8 cellular contexts compared by ENCODE assay signal in genomic region chr5:43038523-43038989, GRCh38. TPM values are rescaled to one million over a fixed set of nuclear protein-coding genes. Genes with fewer than 3 reads are reported as not detected.
DNase-seq lines count a peak whose midpoint lies in the region; ATAC-seq, FAIRE-seq and TF ChIP-seq lines count a peak whose summit lies in the region.

No MANE protein-coding gene starts in this region.

- H3K9ac ChIP-seq in astrocyte (ENCODE audit: low read length), result peak overlapping the region; percentile 84

- CTCF ChIA-PET in AG04450 (lab: Charles Lee), result interaction anchor here (1.0 to 6.4 kb wide), 5 partner anchors 19 to 129 kb away, joined by 3 to 48 read pairs (median 11); no protein-coding TSS in a partner anchor

- H3K27ac ChIP-seq in AG04450 (ENCODE audit: low read depth, low read length), result peak overlapping the region; percentile 93
- H3K27ac ChIP-seq in astrocyte (ENCODE audit: low read depth, low read length), result peak overlapping the region; percentile 87
- H3K27ac ChIP-seq in body of pancreas, result peak overlapping the region in 2 of 4 donors; percentile 2 to 42

- H3K4me1 Mint-ChIP-seq in astrocyte (ENCODE audit: low read depth, unreplicated experiment) (peaks cover 13% of the 10 kb centered on the region), progenitor cell of endocrine pancreas (ENCODE audit: low read depth) (peaks cover 9% of the 10 kb centered on the region)

- no peaks in the 10 kb centered on the region for H3K36me3 ChIP-seq in astrocyte (ENCODE audit: insufficient read depth, low read length)
- no peaks in the 10 kb centered on the region for H3K36me3 ChIP-seq in mucosa of descending colon (ENCODE audit: low read depth)
- H3K36me3 ChIP-seq in body of pancreas (replicated peaks in 1 of 2; ENCODE audit: insufficient read depth in 1 of 2, low read depth in 2 of 2), result no peaks in the 10 kb centered on the region

- intact Hi-C loops in mucosa of descending colon (cut with DNase I, micrococcal nuclease), result no loop called here
- intact Hi-C loops in body of pancreas (cut with DNase I), result no loop called here

- H3K4me3 ChIP-seq in AG04450 (ENCODE audit: low read depth, low read length), result peak overlapping the region; percentile 65
- peak overlapping the region; percentile 76 for H3K4me3 ChIP-seq in NB4 (ENCODE audit: low read depth, low read length)
- H3K4me3 ChIP-seq in astrocyte (ENCODE audit: insufficient read depth, low read depth, low read length), result peak overlapping the region; percentile 72
- no peak overlapping the region for H3K4me3 ChIP-seq in mucosa of descending colon
- H3K4me3 ChIP-seq in body of pancreas, result no peak overlapping the region

- H3K27me3 Mint-ChIP-seq in astrocyte (ENCODE audit: low read depth, unreplicated experiment) (peaks cover 30% of the 10 kb centered on the region), progenitor cell of endocrine pancreas (peaks cover 92% of the 10 kb centered on the region)

- no peak overlapping the region for H2AFZ ChIP-seq in astrocyte (ENCODE audit: low read depth, low read length)

- peak overlapping the region; percentile 41 for H3K27ac Mint-ChIP-seq in astrocyte (ENCODE audit: unreplicated experiment)
- H3K27ac Mint-ChIP-seq in progenitor cell of endocrine pancreas, result no peak overlapping the region

- no peaks in the 10 kb centered on the region for H3K27me3 ChIP-seq in AG04450 (ENCODE audit: control insufficient read depth, insufficient read depth, low read length)
- H3K27me3 ChIP-seq in astrocyte (ENCODE audit: insufficient read depth, low read length), result no peaks in the 10 kb centered on the region
- H3K27me3 ChIP-seq in body of pancreas, result peaks cover 0 to 33% of the 10 kb centered on the region in 2 donors

- H3K9me3 Mint-ChIP-seq in astrocyte (ENCODE audit: unreplicated experiment), result peaks cover 21% of the 10 kb centered on the region
- H3K9me3 Mint-ChIP-seq in progenitor cell of endocrine pancreas (ENCODE audit: low read depth), result no peaks in the 10 kb centered on the region

- ATAC-seq in mucosa of descending colon (no peak), body of pancreas (no peak)

- H3K4me1 ChIP-seq in astrocyte (ENCODE audit: insufficient read depth, low read length) (peaks cover 42% of the 10 kb centered on the region), mucosa of descending colon (ENCODE audit: low read depth) (peaks cover 32% of the 10 kb centered on the region), body of pancreas (peaks cover 25% of the 10 kb centered on the region)

- H4K20me1 ChIP-seq in astrocyte (ENCODE audit: insufficient read depth, low read length), result no peaks in the 10 kb centered on the region

- POLR2A ChIA-PET in AG04450 (lab: Yijun Ruan, JAX), result interaction anchor here (0.6 to 3.9 kb wide), 9 partner anchors 18 to 275 kb away, joined by 3 to 26 read pairs (median 5); partner anchors contain the start of gene HMGCS1

- H3K9me3 ChIP-seq in AG04450 (ENCODE audit: control insufficient read depth, insufficient read depth, low read length) (no peaks in the 10 kb centered on the region; the same call in 1 of the 2 replicates), astrocyte (ENCODE audit: insufficient read depth, low read depth, low read length) (no peaks in the 10 kb centered on the region), mucosa of descending colon (no peaks in the 10 kb centered on the region), body of pancreas (no peaks in the 10 kb centered on the region)

- DNase-seq in AG04450 (ENCODE audit: low read depth, low spot score) (no peak), NB4 (ENCODE audit: low read depth) (peak; percentile 72), astrocyte (ENCODE audit: low read depth) (peak; percentile 79), mucosa of descending colon (peak in 2 of 3 donors; percentile 40 to 67), progenitor cell of endocrine pancreas (ENCODE audit: low spot score, unreplicated experiment) (no peak), body of pancreas (no peak), GM12892 (ENCODE audit: insufficient read length) (no peak), DMS153 treated with DMSO at 0.1 percent for 48 hours (lab: John Stamatoyannopoulos, UW; ENCODE audit: unreplicated experiment) (no peak)

- no peak for TF ChIP-seq CTCF in AG04450 (IDR thresholded peaks at IDR 0.05; ENCODE audit: low read depth, low read length)
- no peak for TF ChIP-seq CTCF in NB4 (IDR thresholded peaks at IDR 0.05; ENCODE audit: low read depth, low read length)
- no peak for TF ChIP-seq CTCF in astrocyte (IDR thresholded peaks at IDR 0.05; ENCODE audit: insufficient read depth, low read depth, low read length)
- TF ChIP-seq CTCF in mucosa of descending colon (IDR thresholded peaks at IDR 0.05), result no peak
- TF ChIP-seq CTCF in progenitor cell of endocrine pancreas (IDR thresholded peaks at IDR 0.05; ENCODE audit: unreplicated experiment), result no peak
- no peak for TF ChIP-seq CTCF in body of pancreas (IDR thresholded peaks at IDR 0.05)

- H3K36me3 Mint-ChIP-seq in astrocyte (ENCODE audit: low read depth, unreplicated experiment), result peaks cover 13% of the 10 kb centered on the region
- H3K36me3 Mint-ChIP-seq in progenitor cell of endocrine pancreas (ENCODE audit: insufficient read depth), result peaks cover 3% of the 10 kb centered on the region

- FAIRE-seq in astrocyte (lab: Jason Lieb, UNC), result no peak
- FAIRE-seq in GM12892 (lab: Jason Lieb, UNC), result no peak

- TF ChIP-seq POLR2A in NB4 (IDR thresholded peaks at IDR 0.05; ENCODE audit: extremely low read depth, insufficient read length) (no peak), body of pancreas (IDR thresholded peaks at IDR 0.05) (no peak), GM12892 (IDR thresholded peaks at IDR 0.05; ENCODE audit: low read depth, low read length) (no peak)

- WGBS in body of pancreas, 2 donors, result 48 to 61% methylated on average over 16 of the region's 16 CpGs

- H3K4me3 Mint-ChIP-seq in astrocyte (ENCODE audit: unreplicated experiment) (no peak overlapping the region), progenitor cell of endocrine pancreas (ENCODE audit: low read depth) (no peak overlapping the region)

- H3K79me2 ChIP-seq in astrocyte (ENCODE audit: insufficient read depth, low read length), result peaks cover 80% of the 10 kb centered on the region

- H3K4me2 ChIP-seq in astrocyte (ENCODE audit: low read length), result peak overlapping the region; percentile 93

RNA-seq across cellular contexts. Expression of gene ANXA2R, which starts 1.6 kb away (rescaled TPM):
- polyA plus RNA-seq in AG04450 (2011; rRNA removed), result 3.7 and 4.9 TPM in 2 replicates
- polyA minus RNA-seq in AG04450 (2011; rRNA and poly(A)+ RNA removed), result 4.3 and 4.6 TPM in 2 replicates
- 0.50 and 0.77 TPM in 2 replicates for total RNA-seq in astrocyte
- 1 to 10 TPM; 1.3 to 2.3 (median 1.8) TPM for total RNA-seq in mucosa of descending colon
- total RNA-seq in progenitor cell of endocrine pancreas, result 0.87 and 0.93 TPM in 2 replicates
- total RNA-seq in body of pancreas, result 1 to 10 TPM in 1 of 2 donors, under 1 TPM in 1; 0.99 to 1.3 TPM
- polyA plus RNA-seq in GM12892 (2012; ENCODE audit: missing spikeins), result 0.95 TPM

Comparison
In these comparisons a context has a peak if more than half of its experiments do, and no peak if none do; other contexts are left out.
1. DNase-seq: peak in NB4 (single experiment), astrocyte (single experiment) and mucosa of descending colon (2 of 3); none in AG04450 (single experiment), progenitor cell of endocrine pancreas (single experiment), body of pancreas (0 of 4), GM12892 (single experiment) and DMS153 treated with DMSO at 0.1 percent for 48 hours (single experiment).
2. H3K4me3 ChIP-seq: peak in AG04450 (single experiment), NB4 (single experiment) and astrocyte (single experiment); none in mucosa of descending colon (single experiment) and body of pancreas (0 of 2).